Comparison of ENCODE assay signal across 14 cellular contexts in the genomic region with DNA sequence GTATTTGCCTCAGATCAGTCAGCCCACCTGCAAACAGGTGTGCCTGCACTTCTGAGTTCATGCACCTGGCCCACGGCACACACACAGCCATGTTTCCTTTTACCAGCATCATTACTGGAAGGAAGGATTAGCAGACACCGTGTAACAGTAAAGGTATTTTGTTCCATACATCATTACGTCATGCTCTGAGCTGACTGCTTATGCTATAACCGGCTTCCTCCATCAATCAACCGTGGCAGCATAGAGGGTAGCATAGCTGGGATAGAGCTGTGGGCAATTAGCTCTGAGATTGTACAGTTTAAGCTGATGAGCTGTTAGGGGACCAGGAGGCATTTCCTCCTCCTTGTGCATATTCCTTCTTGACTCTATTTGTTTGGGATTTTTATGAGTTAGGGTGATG.
DNase-seq lines count a peak whose midpoint lies in the region; ATAC-seq, FAIRE-seq and TF ChIP-seq lines count a peak whose summit lies in the region.
"Had no signal": no experiment of that assay in that cellular context is flagged by ENCODE, and none has a peak within 500 bp of the region (broad histone marks: within the 10 kb centered on the region; RNA-seq: fewer than 3 reads in every experiment).

No MANE protein-coding gene starts in this region.

- TF ChIP-seq CTCF in GM12878 (IDR thresholded peaks at IDR 0.05 in 2 of 3, conservative IDR thresholded peaks at IDR 0.05 in 1 of 3; ENCODE audit: control insufficient read depth in 2 of 3, extremely low read depth in 1 of 3, insufficient read depth in 1 of 3, low read depth in 3 of 3, low read length in 3 of 3), result no peak

- no peaks in the 10 kb centered on the region for H4K20me1 ChIP-seq in GM12878 (ENCODE audit: control insufficient read depth, insufficient read depth)

- H3K79me1 ChIP-seq in mesendoderm (ENCODE audit: low read length), result no peaks in the 10 kb centered on the region

- H4K8ac ChIP-seq in mesendoderm (ENCODE audit: low read depth, low read length), result no peak overlapping the region

- 9% methylated on average over 5 of the region's 5 CpGs for WGBS in GM12878 (ENCODE audit: insufficient coverage, insufficient replicate concordance, low lambda C conversion rate, missing lambda C conversion rate)
- WGBS in mesendoderm (ENCODE audit: extremely low coverage, insufficient coverage, low lambda C conversion rate), result no CpG with 5 or more reads among the region's 5 CpGs

- FAIRE-seq in GM12878 (lab: Jason Lieb, UNC), result no peak

- no peaks in the 10 kb centered on the region for H3K79me2 ChIP-seq in GM12878 (ENCODE audit: control insufficient read depth, insufficient read depth, low read length)
- no peaks in the 10 kb centered on the region for H3K79me2 ChIP-seq in mesendoderm (ENCODE audit: control insufficient read depth, insufficient read depth, low read length)

- H3K56ac ChIP-seq in mesendoderm (ENCODE audit: low read length), result peak overlapping the region; percentile 42

- H3K4me2 ChIP-seq in GM12878 (ENCODE audit: control insufficient read depth, insufficient read depth) (no peak overlapping the region), mesendoderm (ENCODE audit: low read length) (no peak overlapping the region)

- no peak overlapping the region for H3K18ac ChIP-seq in mesendoderm (ENCODE audit: low read length)

- RAD21 ChIA-PET in GM12878 (lab: Charles Lee; ENCODE audit: unreplicated experiment), result interaction anchor here (1.9 kb wide), 1 partner anchor 113 kb away, joined by 9 read pairs; no protein-coding TSS in a partner anchor

- no peak overlapping the region for H3K23ac ChIP-seq in mesendoderm (ENCODE audit: low read length)

- H2BK120ac ChIP-seq in mesendoderm (ENCODE audit: low read depth, low read length), result no peak overlapping the region

- H2BK15ac ChIP-seq in mesendoderm (replicated peaks; ENCODE audit: low read depth), result no peak overlapping the region

- TF ChIP-seq EP300 in GM12878 (IDR thresholded peaks at IDR 0.05; ENCODE audit: borderline replicate concordance in 1 of 2, control insufficient read depth in 1 of 2, low read depth in 2 of 2, low read length in 2 of 2), result no peak

- intact Hi-C loops in GM12878 (cut with micrococcal nuclease; ENCODE audit: unreplicated experiment), result no loop called here

- DNase-seq in ACHN (peak; percentile 30), HEK293T (ENCODE audit: extremely low spot score) (no peak), GM12878 (ENCODE audit: low read depth, low spot score) (no peak), mesendoderm (no peak), CD1c-positive myeloid dendritic cell (ENCODE audit: extremely low spot score) (no peak)
- no peak for DNase-seq in activated CD4-positive, alpha-beta T cell treated with anti-CD3 and anti-CD28 coated beads, Interleukin-2, amount 50 U/mL, for 1 hour
- DNase-seq: activated CD4-positive, CD25-positive, alpha-beta regulatory T cell treated with anti-CD3 and anti-CD28 coated beads, Interleukin-2, amount 50 U/mL, for 72 hours; Karpas-422; SIG-M5; stimulated activated CD4-positive, alpha-beta T cell treated with anti-CD3 and anti-CD28 coated beads, Interleukin-2, amount 100 ng/mL, for 48 hours had no signal

- SMC1A ChIA-PET in GM12878 (lab: Charles Lee; ENCODE audit: uncharacterized antibody, unreplicated experiment), result interaction anchor here (0.9 to 1.9 kb wide), 6 partner anchors 9 to 113 kb away, joined by 3 to 8 read pairs (median 5); no protein-coding TSS in a partner anchor

- H2AK5ac ChIP-seq in mesendoderm (ENCODE audit: low read length), result peak overlapping the region; percentile 30

- H3K9ac ChIP-seq in GM12878 (ENCODE audit: control insufficient read depth, insufficient read depth, low read length), result no peak overlapping the region
- no peak overlapping the region for H3K9ac ChIP-seq in mesendoderm (ENCODE audit: low read length)

- no peak overlapping the region for H3K4ac ChIP-seq in mesendoderm (ENCODE audit: low read depth, low read length)

- no peak overlapping the region for H2AFZ ChIP-seq in GM12878 (ENCODE audit: control insufficient read depth, low read depth, low read length)

- TF ChIP-seq RAD21 in GM12878 (IDR thresholded peaks at IDR 0.05; ENCODE audit: insufficient read depth, low read depth, low read length), result no peak

- H3K27ac ChIP-seq in GM12878 (ENCODE audit: control insufficient read depth, insufficient read depth) (no peak overlapping the region), mesendoderm (ENCODE audit: low read depth, low read length) (no peak overlapping the region)
- H3K27ac ChIP-seq: cardiac muscle cell had no signal

- H3K36me3 ChIP-seq in GM12878 (ENCODE audit: control insufficient read depth in 2 of 2, insufficient read depth in 2 of 2, low read length in 1 of 2) (no peaks in the 10 kb centered on the region), mesendoderm (ENCODE audit: control insufficient read depth, insufficient read depth, low read length) (no peaks in the 10 kb centered on the region)
- H3K36me3 ChIP-seq: cardiac muscle cell had no signal

- H3K27me3 ChIP-seq in GM12878 (replicated peaks in 1 of 2; ENCODE audit: control insufficient read depth in 2 of 2, insufficient read depth in 2 of 2, low read length in 1 of 2) (no peaks in the 10 kb centered on the region), mesendoderm (ENCODE audit: insufficient read depth, low read length, poor library complexity) (no peaks in the 10 kb centered on the region)
- H3K27me3 ChIP-seq: cardiac muscle cell had no signal

- POLR2A ChIA-PET in HEK293T (lab: Yijun Ruan, JAX) (interaction anchor here (1.0 to 1.8 kb wide), 3 partner anchors 11 to 220 kb away, joined by 3 to 5 read pairs (median 4); no protein-coding TSS in a partner anchor), GM12878 (lab: Charles Lee) (no interaction called here)

- H3K4me1 ChIP-seq in GM12878 (ENCODE audit: control insufficient read depth, insufficient read depth, low read length) (no peaks in the 10 kb centered on the region), mesendoderm (ENCODE audit: control insufficient read depth, low read depth, low read length) (no peaks in the 10 kb centered on the region)

- no TSS peak for BruUV-seq in GM12878 (replicated peaks; lab: Mats Ljungman, UMichigan)

- in situ Hi-C loops in ACHN (cut with HindIII; ENCODE audit: low pct_ligation_motif_present, low pct_unique_long_range_greater_than_20kb, low sequenced_read_pairs), result no loop called here
- in situ Hi-C loops in GM12878 (cut with MboI), result no loop called here

- no peak overlapping the region for H2BK5ac ChIP-seq in mesendoderm (ENCODE audit: low read length)

- H3K9me3 ChIP-seq in GM12878 (replicated peaks; ENCODE audit: control insufficient read depth, insufficient read depth, low read length), result no peaks in the 10 kb centered on the region

- TF ChIP-seq POLR2A in GM12878 (IDR thresholded peaks at IDR 0.05; ENCODE audit: low read depth, low read length), result no peak

- ATAC-seq in GM12878 (peak; percentile 62), HG02970 (IDR thresholded peaks at IDR 0.05; ENCODE audit: low FRiP score, unreplicated experiment) (no peak), HG03469 (IDR thresholded peaks at IDR 0.05; ENCODE audit: unreplicated experiment) (no peak)
- ATAC-seq: left lobe of liver had no signal

- no peak overlapping the region for H4K5ac ChIP-seq in mesendoderm (ENCODE audit: low read length)

- CTCF ChIA-PET in HEK293T (lab: Yijun Ruan, JAX) (interaction anchor here (0.8 to 1.3 kb wide), 4 partner anchors 8 to 36 kb away, joined by 3 to 4 read pairs (median 3); no protein-coding TSS in a partner anchor), GM12878 (lab: Yijun Ruan, JAX) (interaction anchor here (0.6 to 1.6 kb wide), 3 partner anchors 29 to 113 kb away, joined by 3 to 5 read pairs (median 3); no protein-coding TSS in a partner anchor)

- H3K4me3 ChIP-seq in GM12878, result no peak overlapping the region
- no peak overlapping the region for H3K4me3 ChIP-seq in mesendoderm (ENCODE audit: low read length)
- H3K4me3 ChIP-seq: cardiac muscle cell had no signal

TF ChIP-seq in HEK293T, 16 proteins besides CTCF, POLR2A, EP300 and RAD21:
- TF ChIP-seq FOXA1 (IDR thresholded peaks at IDR 0.05), result no peak
- TF ChIP-seq, protein P1, sequence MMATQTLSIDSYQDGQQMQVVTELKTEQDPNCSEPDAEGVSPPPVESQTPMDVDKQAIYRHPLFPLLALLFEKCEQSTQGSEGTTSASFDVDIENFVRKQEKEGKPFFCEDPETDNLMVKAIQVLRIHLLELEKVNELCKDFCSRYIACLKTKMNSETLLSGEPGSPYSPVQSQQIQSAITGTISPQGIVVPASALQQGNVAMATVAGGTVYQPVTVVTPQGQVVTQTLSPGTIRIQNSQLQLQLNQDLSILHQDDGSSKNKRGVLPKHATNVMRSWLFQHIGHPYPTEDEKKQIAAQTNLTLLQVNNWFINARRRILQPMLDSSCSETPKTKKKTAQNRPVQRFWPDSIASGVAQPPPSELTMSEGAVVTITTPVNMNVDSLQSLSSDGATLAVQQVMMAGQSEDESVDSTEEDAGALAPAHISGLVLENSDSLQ (IDR thresholded peaks at IDR 0.05), result peak; percentile 75
TF ChIP-seq in HEK293T: peak in this region for 1.

TF ChIP-seq in GM12878, 131 proteins besides CTCF, POLR2A, EP300 and RAD21:
- TF ChIP-seq NR2C2 (IDR thresholded peaks at IDR 0.05; ENCODE audit: borderline replicate concordance, control insufficient read depth, insufficient read length, low read depth) (no peak), NFIC (IDR thresholded peaks at IDR 0.05; ENCODE audit: low read depth, low read length) (no peak), SRF (IDR thresholded peaks at IDR 0.05; ENCODE audit: low read depth in 2 of 2, low read length in 2 of 2) (no peak), RAD51 (IDR thresholded peaks at IDR 0.05) (no peak), ATF7 (IDR thresholded peaks at IDR 0.05; ENCODE audit: low read depth) (peak; percentile 76), LARP7 (IDR thresholded peaks at IDR 0.05) (no peak)
TF ChIP-seq in GM12878: peak in this region for 1.
